In genomic region chr3:30577788-30578187, GRCh38 we compare ENCODE assay signal across 12 cellular contexts. TPM values are rescaled to one million over a fixed set of nuclear protein-coding genes. Genes with fewer than 3 reads are reported as not detected.
DNase-seq lines count a peak whose midpoint lies in the region; ATAC-seq and TF ChIP-seq lines count a peak whose summit lies in the region.
"Had no signal": no experiment of that assay in that cellular context is flagged by ENCODE, and none has a peak within 500 bp of the region (broad histone marks: within the 10 kb centered on the region; RNA-seq: fewer than 3 reads in every experiment).

No MANE protein-coding gene starts in this region.

- H2BK12ac ChIP-seq in H9 (ENCODE audit: insufficient read length, low read depth, low read length): no peak overlapping the region

- no peak overlapping the region for H3T11ph ChIP-seq in H9 (ENCODE audit: low read length)

- no peak overlapping the region for H3K27ac ChIP-seq in gastrocnemius medialis
- no peak overlapping the region for H3K27ac ChIP-seq in H9 (ENCODE audit: insufficient read length, low read depth, low read length)
- H3K27ac ChIP-seq: parathyroid adenoma had no signal

- H3K23ac ChIP-seq in H9 (ENCODE audit: insufficient read length, low read depth, low read length): no peak overlapping the region

- H3K18ac ChIP-seq in H9 (ENCODE audit: insufficient read length, low read depth, low read length): no peak overlapping the region

- peaks cover 9 to 12% of the 10 kb centered on the region in 2 donors for H3K4me1 ChIP-seq in gastrocnemius medialis
- H3K4me1 ChIP-seq in H9 (ENCODE audit: insufficient read depth, low read length): peaks cover 6% of the 10 kb centered on the region; the same call in 1 of the 2 replicates
- H3K4me1 ChIP-seq: parathyroid adenoma had no signal

- no peak overlapping the region for H2BK15ac ChIP-seq in H9 (ENCODE audit: low read depth, low read length)

- H3K27me3 Mint-ChIP-seq in H9 (ENCODE audit: low read depth): no peaks in the 10 kb centered on the region

- no peaks in the 10 kb centered on the region for H3K23me2 ChIP-seq in H9 (ENCODE audit: insufficient read length, low read depth, low read length, poor library complexity, severe bottlenecking)

- no peaks in the 10 kb centered on the region; a peak in 1 of 7 replicates for H3K36me3 Mint-ChIP-seq in H9 (ENCODE audit: insufficient read depth in 1 of 3, low read depth in 3 of 3)

- no peaks in the 10 kb centered on the region for H3K9me3 Mint-ChIP-seq in H9

- no peak overlapping the region for H3K9ac ChIP-seq in H9 (ENCODE audit: extremely low read depth, insufficient read length, low read length)
- H3K9ac ChIP-seq: parathyroid adenoma had no signal

- H2BK20ac ChIP-seq in H9 (ENCODE audit: low read depth, low read length, poor library complexity, severe bottlenecking): no peak overlapping the region

- peak; percentile 88 for ATAC-seq in GM18502 (IDR thresholded peaks at IDR 0.05; ENCODE audit: poor library complexity, unreplicated experiment)
- peak; percentile 94 for ATAC-seq in GM21526 (IDR thresholded peaks at IDR 0.05; ENCODE audit: low FRiP score, unreplicated experiment)
- peak; percentile 90 for ATAC-seq in HG03442 (IDR thresholded peaks at IDR 0.05; ENCODE audit: unreplicated experiment)
- no peak for ATAC-seq in gastrocnemius medialis

- no peak overlapping the region for H3K14ac ChIP-seq in H9 (ENCODE audit: insufficient read depth, low read length)

- H4K8ac ChIP-seq in H9 (replicated peaks; ENCODE audit: insufficient read length, low read depth, low read length): no peak overlapping the region

- H2AFZ ChIP-seq in H9 (ENCODE audit: low read length): no peak overlapping the region
- H2AFZ ChIP-seq: parathyroid adenoma had no signal

- no peaks in the 10 kb centered on the region for H3K79me2 ChIP-seq in H9 (ENCODE audit: insufficient read depth, low read length)
- H3K79me2 ChIP-seq: parathyroid adenoma had no signal

- TF ChIP-seq CTCF in gastrocnemius medialis (IDR thresholded peaks at IDR 0.05 in 4 of 5, conservative IDR thresholded peaks at IDR 0.05 in 1 of 5): no peak
- no peak for TF ChIP-seq CTCF in H9 (conservative IDR thresholded peaks at IDR 0.05)

- H2BK5ac ChIP-seq in H9 (ENCODE audit: insufficient read length, low read length): no peak overlapping the region

- H3K56ac ChIP-seq in H9 (ENCODE audit: insufficient read length, low read depth, low read length): no peak overlapping the region

- intact Hi-C loops in gastrocnemius medialis (cut with DNase I; ENCODE audit: low total_unique reads): no loop called here

- H3K27me3 ChIP-seq in gastrocnemius medialis (no peaks in the 10 kb centered on the region), H9 (ENCODE audit: insufficient read depth, low read length) (no peaks in the 10 kb centered on the region)

- TF ChIP-seq POLR2A in gastrocnemius medialis (IDR thresholded peaks at IDR 0.05): no peak

- no peak overlapping the region for H3K4ac ChIP-seq in H9 (ENCODE audit: low read depth, low read length)

- H3K79me1 ChIP-seq in H9 (ENCODE audit: insufficient read depth, low read depth, low read length, poor library complexity, severe bottlenecking): no peaks in the 10 kb centered on the region

- H3K4me3 ChIP-seq in gastrocnemius medialis: no peak overlapping the region

- no peak overlapping the region for H3K4me2 ChIP-seq in H9 (ENCODE audit: insufficient read depth, insufficient read length, low read length)

- no peak overlapping the region; a peak in 1 of 7 replicates for H3K27ac Mint-ChIP-seq in H9

- H3K4me3 Mint-ChIP-seq in H9: no peak overlapping the region

- peak; percentile 4 for DNase-seq in myocyte (ENCODE audit: low read depth)
- no peak for DNase-seq in gastrocnemius medialis
- DNase-seq in H9: no peak
- DNase-seq in activated T-cell treated with anti-CD3 and anti-CD28 coated beads for 4 hours: no peak
- DNase-seq in superior temporal gyrus (ENCODE audit: extremely low spot score): no peak
- DNase-seq: effector CD8-positive, alpha-beta T cell; KG1; NK-92 treated with Interleukin-12 subunit alpha and Interleukin-12 subunit beta, amount 100 ng/mL, for 24 hours had no signal

- H4K91ac ChIP-seq in H9 (ENCODE audit: insufficient read length, low read depth, low read length): no peak overlapping the region

- H3K9me3 ChIP-seq in gastrocnemius medialis (no peaks in the 10 kb centered on the region), H9 (ENCODE audit: control insufficient read depth, low read depth, low read length) (no peaks in the 10 kb centered on the region)

- H2BK120ac ChIP-seq in H9 (ENCODE audit: low read depth, low read length, poor library complexity, severe bottlenecking): no peak overlapping the region

- no peak overlapping the region for H2AK5ac ChIP-seq in H9 (ENCODE audit: insufficient read length, low read length)

- peaks cover 14 to 17% of the 10 kb centered on the region in 2 experiments for H3K4me1 Mint-ChIP-seq in H9

- H3K36me3 ChIP-seq in gastrocnemius medialis: no peaks in the 10 kb centered on the region

- no peak overlapping the region for H4K5ac ChIP-seq in H9 (ENCODE audit: insufficient read length, low read depth, low read length)

- no peaks in the 10 kb centered on the region for H4K20me1 ChIP-seq in H9 (ENCODE audit: control insufficient read depth, insufficient read depth, insufficient read length)

- in situ Hi-C loops in gastrocnemius medialis (cut with MboI; ENCODE audit: low sequenced_read_pairs in 4 of 4): no loop called here

RNA-seq across cellular contexts. Expression of gene TGFBR2, which starts 28.6 kb away (rescaled TPM):
- total RNA-seq in myocyte: 102 and 106 TPM in 2 replicates
- 109 TPM for polyA plus RNA-seq in myocyte (2012)
- total RNA-seq in gastrocnemius medialis: 10 to 100 TPM; 38.3 to 53.8 (median 47.2) TPM
- 9.6 and 10.6 TPM in 2 replicates for total RNA-seq in H9 (2021)

Comparison
In these comparisons a context has a peak if more than half of its experiments do, and no peak if none do; other contexts are left out.
1. ATAC-seq: peak in GM18502 (single experiment), GM21526 (single experiment) and HG03442 (single experiment); none in gastrocnemius medialis (0 of 2).